Comparison of ENCODE assay signal across 1 cellular context in genomic region chr19:14006766-14007562, GRCh38.
TF ChIP-seq lines count a peak whose summit lies in the region.

No MANE protein-coding gene starts in this region.

TF ChIP-seq in HepG2, 621 proteins besides CTCF, POLR2A, EP300 and RAD21 (continued from another document and continues in another):
- peak; percentile 60 for TF ChIP-seq ZSCAN20 (CRISPR knock-in tag; IDR thresholded peaks at IDR 0.05; ENCODE audit: borderline replicate concordance)
- TF ChIP-seq CREB3 (CRISPR knock-in tag; IDR thresholded peaks at IDR 0.05): no peak
- no peak for TF ChIP-seq ATM (IDR thresholded peaks at IDR 0.05; ENCODE audit: borderline replicate concordance)
- TF ChIP-seq ZNF256 (CRISPR knock-in tag; conservative IDR thresholded peaks at IDR 0.05): no peak; the same call in 1 of the 2 replicates
- no peak for TF ChIP-seq RBAK (CRISPR knock-in tag; IDR thresholded peaks at IDR 0.05)
- TF ChIP-seq FIP1L1 (IDR thresholded peaks at IDR 0.05; ENCODE audit: borderline replicate concordance, insufficient read depth, low read depth, low read length): no peak
- peak; percentile 63; the same call in 1 of the 2 replicates for TF ChIP-seq SMAD3 (CRISPR knock-in tag; IDR thresholded peaks at IDR 0.05)
- TF ChIP-seq GATA4 (IDR thresholded peaks at IDR 0.05; ENCODE audit: borderline replicate concordance, low read depth): 0 out of 2 replicates have a peak, but pooled peaks have one; percentile 8
- TF ChIP-seq ZMYM3 (CRISPR knock-in tag; IDR thresholded peaks at IDR 0.05): peak; percentile 84
- no peak for TF ChIP-seq ESRRA (CRISPR knock-in tag; IDR thresholded peaks at IDR 0.05; ENCODE audit: low read depth)
- no peak for TF ChIP-seq AHDC1 (CRISPR knock-in tag; IDR thresholded peaks at IDR 0.05; ENCODE audit: borderline replicate concordance)
- peak; percentile 90; the same call in 1 of the 2 replicates for TF ChIP-seq ZNF354B (CRISPR knock-in tag; IDR thresholded peaks at IDR 0.05)
- 0 out of 2 replicates have a peak, but pooled peaks have one; percentile 11 for TF ChIP-seq ZNF646 (CRISPR knock-in tag; IDR thresholded peaks at IDR 0.05)
- no peak for TF ChIP-seq NFE2 (CRISPR knock-in tag; IDR thresholded peaks at IDR 0.05)
- TF ChIP-seq ZNF431 (CRISPR knock-in tag; IDR thresholded peaks at IDR 0.05; ENCODE audit: borderline replicate concordance, low read depth): 0 out of 2 replicates have a peak, but pooled peaks have one; percentile 37
- TF ChIP-seq HNRNPK (IDR thresholded peaks at IDR 0.05; ENCODE audit: low read depth, low read length, poor library complexity, severe bottlenecking): peak; percentile 33
- TF ChIP-seq ZSCAN12 (CRISPR knock-in tag; IDR thresholded peaks at IDR 0.05): no peak
- TF ChIP-seq ARID5B (CRISPR knock-in tag; IDR thresholded peaks at IDR 0.05): no peak; the same call in none of the 2 replicates
- no peak for TF ChIP-seq ZNF282 (IDR thresholded peaks at IDR 0.05; ENCODE audit: partially characterized antibody)
- no peak for TF ChIP-seq NR3C1 (CRISPR knock-in tag; IDR thresholded peaks at IDR 0.05)
- no peak for TF ChIP-seq KDM6A (CRISPR knock-in tag; IDR thresholded peaks at IDR 0.05; ENCODE audit: low read depth)
- no peak for TF ChIP-seq CCAR2 (optimal IDR thresholded peaks at IDR 0.05; ENCODE audit: low read depth, low read length)
- TF ChIP-seq GLI4 (CRISPR knock-in tag; IDR thresholded peaks at IDR 0.05; ENCODE audit: borderline replicate concordance): peak; percentile 25; the same call in 1 of the 2 replicates
- peak; percentile 66 for TF ChIP-seq ASH2L (IDR thresholded peaks at IDR 0.05; ENCODE audit: insufficient read length, low read depth, low read length)
- no peak for TF ChIP-seq TEF (CRISPR knock-in tag; IDR thresholded peaks at IDR 0.05)
- TF ChIP-seq ZNF331 (CRISPR knock-in tag; IDR thresholded peaks at IDR 0.05): peak; percentile 64; the same call in 1 of the 2 replicates
- TF ChIP-seq CREB1 (IDR thresholded peaks at IDR 0.05): peak; percentile 100
- peak; percentile 95 for TF ChIP-seq CREB1 (CRISPR knock-in tag; IDR thresholded peaks at IDR 0.05)
- TF ChIP-seq ZNF362 (CRISPR knock-in tag; IDR thresholded peaks at IDR 0.05; ENCODE audit: borderline replicate concordance): no peak
- TF ChIP-seq TFE3 (CRISPR knock-in tag; IDR thresholded peaks at IDR 0.05): 0 out of 2 replicates have a peak, but pooled peaks have one; percentile 65
- 0 out of 2 replicates have a peak, but pooled peaks have one; percentile 85 for TF ChIP-seq ZC3H13 (CRISPR knock-in tag; IDR thresholded peaks at IDR 0.05)
- peak; percentile 86 for TF ChIP-seq ZNF138 (CRISPR knock-in tag; IDR thresholded peaks at IDR 0.05; ENCODE audit: low read depth)
